1 cellular context compared by ENCODE assay signal in genomic region chr1:28112388-28113311, GRCh38.
A peak's percentile ranks its signal among the peaks of the same experiment; 100 is the strongest.
TF ChIP-seq lines count a peak whose summit lies in the region.

No MANE protein-coding gene starts in this region.

TF ChIP-seq in HepG2, 621 proteins besides CTCF, POLR2A, EP300 and RAD21 (continued from another document and continues in another):
- TF ChIP-seq ZFP36L1 (CRISPR knock-in tag; IDR thresholded peaks at IDR 0.05), result no peak
- TF ChIP-seq, protein P1, sequence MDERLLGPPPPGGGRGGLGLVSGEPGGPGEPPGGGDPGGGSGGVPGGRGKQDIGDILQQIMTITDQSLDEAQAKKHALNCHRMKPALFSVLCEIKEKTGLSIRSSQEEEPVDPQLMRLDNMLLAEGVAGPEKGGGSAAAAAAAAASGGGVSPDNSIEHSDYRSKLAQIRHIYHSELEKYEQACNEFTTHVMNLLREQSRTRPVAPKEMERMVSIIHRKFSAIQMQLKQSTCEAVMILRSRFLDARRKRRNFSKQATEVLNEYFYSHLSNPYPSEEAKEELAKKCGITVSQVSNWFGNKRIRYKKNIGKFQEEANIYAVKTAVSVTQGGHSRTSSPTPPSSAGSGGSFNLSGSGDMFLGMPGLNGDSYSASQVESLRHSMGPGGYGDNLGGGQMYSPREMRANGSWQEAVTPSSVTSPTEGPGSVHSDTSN (CRISPR knock-in tag; IDR thresholded peaks at IDR 0.05), result peak; percentile 56; the same call in 1 of the 2 replicates
- TF ChIP-seq CEBPZ (IDR thresholded peaks at IDR 0.05; ENCODE audit: low read length), result no peak
- TF ChIP-seq, protein P2, sequence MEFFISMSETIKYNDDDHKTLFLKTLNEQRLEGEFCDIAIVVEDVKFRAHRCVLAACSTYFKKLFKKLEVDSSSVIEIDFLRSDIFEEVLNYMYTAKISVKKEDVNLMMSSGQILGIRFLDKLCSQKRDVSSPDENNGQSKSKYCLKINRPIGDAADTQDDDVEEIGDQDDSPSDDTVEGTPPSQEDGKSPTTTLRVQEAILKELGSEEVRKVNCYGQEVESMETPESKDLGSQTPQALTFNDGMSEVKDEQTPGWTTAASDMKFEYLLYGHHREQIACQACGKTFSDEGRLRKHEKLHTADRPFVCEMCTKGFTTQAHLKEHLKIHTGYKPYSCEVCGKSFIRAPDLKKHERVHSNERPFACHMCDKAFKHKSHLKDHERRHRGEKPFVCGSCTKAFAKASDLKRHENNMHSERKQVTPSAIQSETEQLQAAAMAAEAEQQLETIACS (CRISPR knock-in tag; IDR thresholded peaks at IDR 0.05), result no peak
- TF ChIP-seq REPIN1 (CRISPR knock-in tag; IDR thresholded peaks at IDR 0.05; ENCODE audit: borderline replicate concordance, low read depth), result no peak
- peak; percentile 14 for TF ChIP-seq XRCC5 (optimal IDR thresholded peaks at IDR 0.05; ENCODE audit: low read length)
- TF ChIP-seq PLSCR1 (CRISPR knock-in tag; IDR thresholded peaks at IDR 0.05; ENCODE audit: borderline replicate concordance), result no peak
- TF ChIP-seq ZBTB26 (CRISPR knock-in tag; IDR thresholded peaks at IDR 0.05; ENCODE audit: borderline replicate concordance), result no peak
- no peak for TF ChIP-seq EZH2 (conservative IDR thresholded peaks at IDR 0.05; ENCODE audit: low read depth, low read length)
- no peak for TF ChIP-seq DZIP1 (CRISPR knock-in tag; IDR thresholded peaks at IDR 0.05)
- TF ChIP-seq ZNF33A (CRISPR knock-in tag; IDR thresholded peaks at IDR 0.05; ENCODE audit: borderline replicate concordance), result no peak
- TF ChIP-seq KDM3A (CRISPR knock-in tag; IDR thresholded peaks at IDR 0.05; ENCODE audit: low read depth), result no peak
- no peak for TF ChIP-seq ZNF230 (CRISPR knock-in tag; IDR thresholded peaks at IDR 0.05)
- no peak for TF ChIP-seq NFKBIZ (CRISPR knock-in tag; IDR thresholded peaks at IDR 0.05)
- no peak for TF ChIP-seq ZNF10 (CRISPR knock-in tag; IDR thresholded peaks at IDR 0.05; ENCODE audit: borderline replicate concordance, low read depth)
- no peak for TF ChIP-seq ZNF335 (CRISPR knock-in tag; IDR thresholded peaks at IDR 0.05)
- TF ChIP-seq NR2C2 (CRISPR knock-in tag; IDR thresholded peaks at IDR 0.05; ENCODE audit: borderline replicate concordance), result no peak
- no peak; the same call in 1 of the 2 replicates for TF ChIP-seq HNF4G (IDR thresholded peaks at IDR 0.05; ENCODE audit: borderline replicate concordance, low read depth, low read length)
- TF ChIP-seq HNF4G (CRISPR knock-in tag; IDR thresholded peaks at IDR 0.05; ENCODE audit: borderline replicate concordance, low read depth), result no peak
- no peak for TF ChIP-seq ZHX2 (IDR thresholded peaks at IDR 0.05; ENCODE audit: low read depth)
- no peak for TF ChIP-seq ZHX2 (CRISPR knock-in tag; IDR thresholded peaks at IDR 0.05; ENCODE audit: borderline replicate concordance)
- no peak for TF ChIP-seq ZNF30 (CRISPR knock-in tag; IDR thresholded peaks at IDR 0.05)
- TF ChIP-seq FOSL2 (CRISPR knock-in tag; IDR thresholded peaks at IDR 0.05), result peak; percentile 85
- TF ChIP-seq SP5 (CRISPR knock-in tag; IDR thresholded peaks at IDR 0.05; ENCODE audit: borderline replicate concordance, low read depth), result no peak
- TF ChIP-seq ELF3 (CRISPR knock-in tag; IDR thresholded peaks at IDR 0.05), result no peak
- no peak for TF ChIP-seq GRHL1 (CRISPR knock-in tag; conservative IDR thresholded peaks at IDR 0.05)
